In the genomic region with DNA sequence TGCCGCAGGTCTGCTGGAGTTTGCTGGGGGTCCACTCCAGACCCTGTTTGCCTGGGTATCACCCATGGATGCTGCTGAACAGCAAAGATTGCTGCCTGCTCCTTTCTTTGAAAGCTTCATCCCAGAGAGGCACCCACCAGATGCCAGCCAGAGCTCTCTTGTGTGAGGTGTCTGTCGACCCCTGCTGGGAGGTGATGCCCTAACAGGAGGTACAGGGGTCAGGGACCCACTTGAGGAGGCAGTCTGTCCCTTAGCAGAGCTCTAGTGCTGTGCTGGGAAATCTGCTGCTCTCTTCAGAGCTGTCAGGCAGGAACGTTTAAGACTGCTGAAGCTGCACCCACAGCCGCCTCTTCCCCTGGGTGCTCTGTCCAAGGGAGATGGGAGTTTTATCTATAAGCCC, we compare ENCODE assay signal across 28 cellular contexts.
DNase-seq lines count a peak whose midpoint lies in the region; ATAC-seq and TF ChIP-seq lines count a peak whose summit lies in the region.
"Had no signal": no experiment of that assay in that cellular context is flagged by ENCODE, and none has a peak within 500 bp of the region (broad histone marks: within the 10 kb centered on the region; RNA-seq: fewer than 3 reads in every experiment).

No MANE protein-coding gene starts in this region.

- TF ChIP-seq CTCF in GM12872 (IDR thresholded peaks at IDR 0.05; ENCODE audit: insufficient read depth, low read depth, low read length) (peak; percentile 22; the same call in 2 of the 3 replicates), OCI-LY3 (IDR thresholded peaks at IDR 0.05; ENCODE audit: low read depth, low read length) (peak; percentile 28)

- H3K9me3 ChIP-seq in OCI-LY3 (ENCODE audit: insufficient read depth, low read length) = no peaks in the 10 kb centered on the region
- H3K9me3 ChIP-seq: A549, Caco-2, SJSA1 had no signal

- ATAC-seq in GM21515 (IDR thresholded peaks at IDR 0.05; ENCODE audit: unreplicated experiment) = no peak
- no peak for ATAC-seq in HG02973 (IDR thresholded peaks at IDR 0.05; ENCODE audit: unreplicated experiment)
- ATAC-seq: A549 had no signal

- no peak overlapping the region for H3K4me3 ChIP-seq in OCI-LY3 (ENCODE audit: low read length)
- H3K4me3 ChIP-seq: A549; BLaER1 treated with 17β-estradiol and CSF1 and Interleukin-3, amounts not matched to agents 10 nM and 100 nM; SJSA1 had no signal

- H2AFZ ChIP-seq in OCI-LY3 (ENCODE audit: low read depth, low read length) = no peak overlapping the region

- no peaks in the 10 kb centered on the region for H3K79me2 ChIP-seq in OCI-LY3 (ENCODE audit: low read length)

- no peak overlapping the region for H3K27ac ChIP-seq in OCI-LY3 (ENCODE audit: low read length)
- H3K27ac ChIP-seq: A549; BLaER1 treated with 17β-estradiol and CSF1 and Interleukin-3, amounts not matched to agents 10 nM and 100 nM; KMS-11; SJSA1 had no signal

- H3K27me3 ChIP-seq in OCI-LY3 (ENCODE audit: low read depth, low read length) = no peaks in the 10 kb centered on the region
- H3K27me3 ChIP-seq: BLaER1 treated with 17β-estradiol and CSF1 and Interleukin-3, amounts not matched to agents 10 nM and 100 nM; SJSA1 had no signal

- no peaks in the 10 kb centered on the region for H3K36me3 ChIP-seq in OCI-LY3 (replicated peaks; ENCODE audit: low read depth, low read length)
- H3K36me3 ChIP-seq: BLaER1 treated with 17β-estradiol and CSF1 and Interleukin-3, amounts not matched to agents 10 nM and 100 nM; SJSA1 had no signal

- no peak overlapping the region for H3K9ac ChIP-seq in OCI-LY3 (ENCODE audit: low read length)
- H3K9ac ChIP-seq: BLaER1 treated with 17β-estradiol and CSF1 and Interleukin-3, amounts not matched to agents 10 nM and 100 nM; KMS-11 had no signal

- no peaks in the 10 kb centered on the region for H4K20me1 ChIP-seq in OCI-LY3 (ENCODE audit: insufficient read depth, low read length)
- H4K20me1 ChIP-seq: BLaER1 treated with 17β-estradiol and CSF1 and Interleukin-3, amounts not matched to agents 10 nM and 100 nM had no signal

- peak; percentile 3 for DNase-seq in CMK (ENCODE audit: low read depth)
- DNase-seq in islet precursor cell = peak; percentile 58
- DNase-seq in NCI-H187 (lab: John Stamatoyannopoulos, UW) = no peak
- DNase-seq in NK-92 treated with Interleukin-12 subunit alpha and Interleukin-12 subunit beta, amount 100 ng/mL, for 24 hours (lab: John Stamatoyannopoulos, UW) = no peak
- DNase-seq: AML-193; CD4-positive, alpha-beta memory T cell; DMS79 treated with DMSO at 0.1 percent for 48 hours; GF-D8; H7; IMR-90; NCI-H1092; NCI-H1417 treated with DMSO at 0.1 percent for 48 hours; NCI-H1694 treated with DMSO at 0.1 percent for 48 hours; NCI-H2081 treated with DMSO at 0.1 percent for 48 hours; NCI-H2171; NCI-H345; NCI-H510A treated with DMSO at 0.1 percent for 48 hours; Right ventricle myocardium superior; RPMI8226 had no signal

- no peaks in the 10 kb centered on the region for H3K4me1 ChIP-seq in OCI-LY3 (ENCODE audit: low read length)
- H3K4me1 ChIP-seq: A549; BLaER1 treated with 17β-estradiol and CSF1 and Interleukin-3, amounts not matched to agents 10 nM and 100 nM; Caco-2; SJSA1 had no signal

- H3K4me2 ChIP-seq in OCI-LY3 (ENCODE audit: low read length) = no peak overlapping the region
- H3K4me2 ChIP-seq: A549; BLaER1 treated with 17β-estradiol and CSF1 and Interleukin-3, amounts not matched to agents 10 nM and 100 nM; KMS-11 had no signal

Comparison
In these comparisons a context has a peak if more than half of its experiments do, and no peak if none do; other contexts are left out.
1. DNase-seq: peak in CMK (single experiment) and islet precursor cell (single experiment); none in NCI-H187 (0 of 2) and NK-92 treated with Interleukin-12 subunit alpha and Interleukin-12 subunit beta, amount 100 ng/mL, for 24 hours (single experiment).